Comparison of ENCODE assay signal across 8 cellular contexts in genomic region chr17:7252176-7253043, GRCh38. TPM values are rescaled to one million over a fixed set of nuclear protein-coding genes. Genes with fewer than 3 reads are reported as not detected.
DNase-seq lines count a peak whose midpoint lies in the region; ATAC-seq and TF ChIP-seq lines count a peak whose summit lies in the region.

Gene ELP5, plus strand, starts transcription at chr17:7252215. Its CDS starts 336 bp downstream, at chr17:7252551.

- H3K9ac ChIP-seq in KMS-11 = peak within 1 kb of the TSS; percentile 70
- H3K9ac ChIP-seq in subcutaneous abdominal adipose tissue (ENCODE audit: low read length in 5 of 5) = peak within 1 kb of the TSS; percentile 87 to 99 (median 92)

- peaks cover 41% of the 10 kb centered on the region for H3K4me1 Mint-ChIP-seq in neural crest cell

- H3K79me2 ChIP-seq in KMS-11 (ENCODE audit: insufficient read depth, low read depth) = no peaks in the 10 kb centered on the region

- H3K27ac ChIP-seq in KMS-11 (peak within 1 kb of the TSS; percentile 73), subcutaneous abdominal adipose tissue (ENCODE audit: low read depth, low read length) (peak within 1 kb of the TSS; percentile 100)

- H3K27me3 ChIP-seq in KMS-11 (ENCODE audit: insufficient read depth, low read depth) (no peaks in the 10 kb centered on the region), subcutaneous abdominal adipose tissue (ENCODE audit: control insufficient read depth in 5 of 5, insufficient read depth in 4 of 5, low read length in 5 of 5) (no peaks in the 10 kb centered on the region)

- H2AFZ ChIP-seq in KMS-11 (ENCODE audit: low read depth) = peak within 1 kb of the TSS; percentile 38; the same call in 1 of the 2 replicates

- DNase-seq in EH (ENCODE audit: low read depth) = peak; percentile 96
- DNase-seq in RKO (ENCODE audit: low spot score) = peak; percentile 94
- peak; percentile 95 for DNase-seq in activated effector memory CD4-positive, alpha-beta T cell treated with anti-CD3 and anti-CD28 coated beads, Interleukin-2, amount 50 U/mL, for 16 hours
- peak; percentile 90 for DNase-seq in fibroblast of the conjunctiva (ENCODE audit: low read depth)
- peak; percentile 85 for DNase-seq in neural crest cell (ENCODE audit: low read depth, low spot score)

- no peaks in the 10 kb centered on the region for H3K9me3 ChIP-seq in subcutaneous abdominal adipose tissue (ENCODE audit: control insufficient read depth in 5 of 5, low read length in 5 of 5)

- H3K27ac Mint-ChIP-seq in neural crest cell (ENCODE audit: unreplicated experiment) = peak within 1 kb of the TSS; percentile 100

- H3K9me3 Mint-ChIP-seq in neural crest cell = no peaks in the 10 kb centered on the region

- peaks cover 7% of the 10 kb centered on the region for H3K27me3 Mint-ChIP-seq in neural crest cell (ENCODE audit: low read depth)

- TF ChIP-seq CTCF in KMS-11 (conservative IDR thresholded peaks at IDR 0.05; ENCODE audit: low read depth, low read length) (no peak), neural crest cell (conservative IDR thresholded peaks at IDR 0.05) (no peak)

- peaks cover 18% of the 10 kb centered on the region for H3K36me3 Mint-ChIP-seq in neural crest cell (ENCODE audit: low read depth)

- H4K20me1 ChIP-seq in KMS-11 (ENCODE audit: insufficient read depth) = no peaks in the 10 kb centered on the region

- peak within 1 kb of the TSS; percentile 99 for H3K4me3 Mint-ChIP-seq in neural crest cell

- no peaks in the 10 kb centered on the region for H3K36me3 ChIP-seq in KMS-11 (ENCODE audit: insufficient read depth)
- peaks cover 8 to 33% (median 26%) of the 10 kb centered on the region in 5 donors for H3K36me3 ChIP-seq in subcutaneous abdominal adipose tissue (ENCODE audit: control insufficient read depth in 5 of 5, insufficient read depth in 5 of 5, low read length in 5 of 5)

- peak within 1 kb of the TSS; percentile 39; the same call in 1 of the 2 replicates for H3K4me2 ChIP-seq in KMS-11

- no peak within 1 kb of the TSS for H3K4me3 ChIP-seq in KMS-11 (IDR thresholded peaks at IDR 0.05; ENCODE audit: insufficient read depth, low read depth, low read length)
- H3K4me3 ChIP-seq in subcutaneous abdominal adipose tissue (ENCODE audit: low read depth in 1 of 5, low read length in 5 of 5) = peak within 1 kb of the TSS; percentile 83 to 95 (median 88)

- H3K4me1 ChIP-seq in KMS-11 (ENCODE audit: low read depth, poor library complexity, severe bottlenecking) (no peaks in the 10 kb centered on the region), subcutaneous abdominal adipose tissue (ENCODE audit: control insufficient read depth in 5 of 5, insufficient read depth in 5 of 5, low read length in 5 of 5) (peaks cover 13 to 39% (median 37%) of the 10 kb centered on the region in 5 donors)

- ATAC-seq in GM21737 (IDR thresholded peaks at IDR 0.05; ENCODE audit: unreplicated experiment) = peak; percentile 41

RNA-seq across cellular contexts. Expression of gene ELP5, which starts in this region (rescaled TPM):
- 74.4 and 77.4 TPM in 2 replicates for total RNA-seq in neural crest cell
